21 cellular contexts compared by ENCODE assay signal in genomic region chr14:63179383-63179782, GRCh38. TPM values are rescaled to one million over a fixed set of nuclear protein-coding genes. Genes with fewer than 3 reads are reported as not detected.
DNase-seq lines count a peak whose midpoint lies in the region; ATAC-seq and TF ChIP-seq lines count a peak whose summit lies in the region.
"Had no signal": no experiment of that assay in that cellular context is flagged by ENCODE, and none has a peak within 500 bp of the region (broad histone marks: within the 10 kb centered on the region; RNA-seq: fewer than 3 reads in every experiment).

No MANE protein-coding gene starts in this region.

- H3K27ac ChIP-seq in right atrium auricular region (peak overlapping the region in 1 of 2 donors; percentile 49), esophagus muscularis mucosa (replicated peaks in 1 of 4) (peak overlapping the region in 3 of 4 donors; percentile 12 to 31 (median 15)), osteoblast (ENCODE audit: low read depth, low read length) (peak overlapping the region; percentile 0), vagina (peak overlapping the region; percentile 60), thyroid gland (no peak overlapping the region)
- H3K27ac ChIP-seq: parathyroid adenoma had no signal

- ATAC-seq in Right ventricle myocardium inferior: peak; percentile 72
- ATAC-seq: activated T-cell treated with anti-CD3 and anti-CD28 coated beads, Interleukin-2, amount 50 U/mL, for 72 hours; left lobe of liver had no signal

- peaks cover 0 to 7% of the 10 kb centered on the region in 2 donors for H3K4me1 ChIP-seq in right atrium auricular region
- peaks cover 8 to 23% (median 18%) of the 10 kb centered on the region in 4 donors for H3K4me1 ChIP-seq in esophagus muscularis mucosa
- peaks cover 7% of the 10 kb centered on the region for H3K4me1 ChIP-seq in osteoblast (ENCODE audit: insufficient read depth, low read length)
- H3K4me1 ChIP-seq in vagina: peaks cover 34% of the 10 kb centered on the region
- H3K4me1 ChIP-seq in thyroid gland: no peaks in the 10 kb centered on the region
- H3K4me1 ChIP-seq: parathyroid adenoma had no signal

- peak; percentile 69 for DNase-seq in Right ventricle myocardium inferior (ENCODE audit: missing footprints)
- DNase-seq in right atrium auricular region (ENCODE audit: low spot score): no peak
- no peak for DNase-seq in esophagus muscularis mucosa (ENCODE audit: extremely low spot score)
- no peak for DNase-seq in osteoblast (ENCODE audit: insufficient read length, low spot score, missing footprints)
- DNase-seq in vagina (ENCODE audit: extremely low spot score in 2 of 2): no peak
- no peak for DNase-seq in effector CD8-positive, alpha-beta T cell (lab: John Stamatoyannopoulos, UW)
- no peak for DNase-seq in thyroid gland
- no peak for DNase-seq in hepatic stellate cell (ENCODE audit: low spot score)
- DNase-seq: 8988T; activated CD4-positive, alpha-beta T cell treated with anti-CD3 and anti-CD28 coated beads for 48 hours; activated naive CD4-positive, alpha-beta T cell treated with anti-CD3 and anti-CD28 coated beads, Interleukin-2, amount 50 U/mL, for 16 hours; activated T-cell treated with anti-CD3 and anti-CD28 coated beads, Interleukin-2, amount 50 U/mL, for 72 hours; aorta; effector memory CD4-positive, alpha-beta T cell; GF-D8; glutamatergic neuron; HCEC 1CT; NCI-H1694; NCI-H774 had no signal

- H3K27me3 ChIP-seq in right atrium auricular region (no peaks in the 10 kb centered on the region), esophagus muscularis mucosa (no peaks in the 10 kb centered on the region), osteoblast (ENCODE audit: insufficient read depth, low read length) (no peaks in the 10 kb centered on the region), vagina (no peaks in the 10 kb centered on the region), thyroid gland (no peaks in the 10 kb centered on the region)

- H3K4me2 ChIP-seq in osteoblast (ENCODE audit: insufficient read depth, low read length): no peak overlapping the region

- H3K9me3 ChIP-seq in right atrium auricular region (no peaks in the 10 kb centered on the region), esophagus muscularis mucosa (no peaks in the 10 kb centered on the region), osteoblast (ENCODE audit: low read depth, low read length) (no peaks in the 10 kb centered on the region), vagina (no peaks in the 10 kb centered on the region), thyroid gland (no peaks in the 10 kb centered on the region)

- peak overlapping the region; percentile 8 for H2AFZ ChIP-seq in osteoblast (ENCODE audit: low read length)
- H2AFZ ChIP-seq: parathyroid adenoma had no signal

- intact Hi-C loops in Right ventricle myocardium inferior (cut with DNase I): loop anchor here (1.0 kb wide), 1 partner anchor 96 kb away; no protein-coding TSS in a partner anchor
- intact Hi-C loops in esophagus muscularis mucosa (cut with DNase I): no loop called here
- intact Hi-C loops in vagina (cut with DNase I): loop anchor here (5.0 kb wide), 1 partner anchor 98 kb away; no protein-coding TSS in a partner anchor
- intact Hi-C loops in thyroid gland (cut with DNase I): loop anchor here (5.0 kb wide), 1 partner anchor 98 kb away; no protein-coding TSS in a partner anchor

- no peaks in the 10 kb centered on the region for H3K79me2 ChIP-seq in osteoblast (ENCODE audit: insufficient read depth, low read length)
- H3K79me2 ChIP-seq: parathyroid adenoma had no signal

- TF ChIP-seq CTCF in right atrium auricular region (IDR thresholded peaks at IDR 0.05) (no peak), esophagus muscularis mucosa (IDR thresholded peaks at IDR 0.05) (no peak), osteoblast (IDR thresholded peaks at IDR 0.05; ENCODE audit: extremely low read depth, low read depth, low read length) (no peak), vagina (IDR thresholded peaks at IDR 0.05) (no peak), thyroid gland (IDR thresholded peaks at IDR 0.05) (no peak)

- no peak for TF ChIP-seq POLR2A in esophagus muscularis mucosa (IDR thresholded peaks at IDR 0.05; ENCODE audit: low read depth)
- no peak for TF ChIP-seq POLR2A in vagina (IDR thresholded peaks at IDR 0.05)
- no peak for TF ChIP-seq POLR2A in thyroid gland (IDR thresholded peaks at IDR 0.05)

- no peak for TF ChIP-seq EP300 in esophagus muscularis mucosa (IDR thresholded peaks at IDR 0.05)

- whole genome bisulfite sequencing in esophagus muscularis mucosa: 82% methylated on average over 4 of the region's 4 CpGs
- WGBS in thyroid gland, 2 donors: 84 to 92% methylated on average over 4 of the region's 4 CpGs

- H3K36me3 ChIP-seq in right atrium auricular region (no peaks in the 10 kb centered on the region), esophagus muscularis mucosa (no peaks in the 10 kb centered on the region), osteoblast (ENCODE audit: insufficient read depth, low read length) (no peaks in the 10 kb centered on the region), vagina (no peaks in the 10 kb centered on the region), thyroid gland (no peaks in the 10 kb centered on the region)

- H4K20me1 ChIP-seq in osteoblast (ENCODE audit: insufficient read depth, low read length): no peaks in the 10 kb centered on the region

- no peak overlapping the region for H3K4me3 ChIP-seq in right atrium auricular region
- no peak overlapping the region for H3K4me3 ChIP-seq in esophagus muscularis mucosa
- H3K4me3 ChIP-seq in osteoblast (ENCODE audit: insufficient read depth, low read length): no peak overlapping the region
- H3K4me3 ChIP-seq in vagina: no peak overlapping the region
- no peak overlapping the region for H3K4me3 ChIP-seq in thyroid gland (replicated peaks in 1 of 3)

RNA-seq across cellular contexts. Expression of gene RHOJ, which starts 24.9 kb away (rescaled TPM):
- total RNA-seq in Right ventricle myocardium inferior (18.3 TPM), right atrium auricular region (10 to 100 TPM in 1 of 2 donors, 1 to 10 TPM in 1; 5.9 to 11.2 TPM), esophagus muscularis mucosa (10 to 100 TPM; 10.4 to 13.1 (median 11.6) TPM), osteoblast (3.8 and 4.3 TPM in 2 replicates), vagina (10.8 TPM), thyroid gland (10 to 100 TPM; 10.3 to 23.0 (median 15.4) TPM)
- total RNA-seq: activated T-cell treated with anti-CD3 and anti-CD28 coated beads, Interleukin-2, amount 50 U/mL, for 72 hours had no signal

Comparison
In these comparisons a context has a peak if more than half of its experiments do, and no peak if none do; other contexts are left out.
1. H3K27ac ChIP-seq: peak in esophagus muscularis mucosa (3 of 4), osteoblast (single experiment) and vagina (single experiment); none in thyroid gland (0 of 3).